Comparison of ENCODE assay signal across 1 cellular context in genomic region chr4:83284161-83285021, GRCh38.
TF ChIP-seq lines count a peak whose summit lies in the region.

TSS of gene COQ2 (minus strand) at chr4:83284798. CDS start at chr4:83284764, 34 bp downstream.

TF ChIP-seq in K562, 482 proteins besides CTCF, POLR2A, EP300 and RAD21 (continued from another document and continues in another):
- TF ChIP-seq ZNF318 (IDR thresholded peaks at IDR 0.05; ENCODE audit: borderline replicate concordance in 1 of 2, low read depth in 1 of 2) (no peak), TFAM (CRISPR knock-in tag; conservative IDR thresholded peaks at IDR 0.05) (no peak), LEF1 (IDR thresholded peaks at IDR 0.05) (no peak), ZNF134 (CRISPR knock-in tag; conservative IDR thresholded peaks at IDR 0.05) (no peak), CBX2 (IDR thresholded peaks at IDR 0.05; ENCODE audit: insufficient read depth, low read length, poor library complexity, severe bottlenecking) (no peak), JUND (IDR thresholded peaks at IDR 0.05; ENCODE audit: borderline replicate concordance, low read depth, low read length) (peak; percentile 88), JUND (tag; IDR thresholded peaks at IDR 0.05; ENCODE audit: borderline replicate concordance, low read depth, low read length) (peak; percentile 91; the same call in 2 of the 3 replicates), SMAD2 (IDR thresholded peaks at IDR 0.05; ENCODE audit: low read depth, low read length) (no peak), BACH1 (tag; IDR thresholded peaks at IDR 0.05) (no peak), NFIX (CRISPR knock-in tag; IDR thresholded peaks at IDR 0.05; ENCODE audit: low read depth) (no peak), SLC30A9 (CRISPR knock-in tag; IDR thresholded peaks at IDR 0.05) (no peak), ZNF175 (CRISPR knock-in tag; IDR thresholded peaks at IDR 0.05; ENCODE audit: low read depth) (no peak; the same call in 1 of the 2 replicates), ZC3H8 (IDR thresholded peaks at IDR 0.05) (no peak), IRF9 (tag; IDR thresholded peaks at IDR 0.05) (no peak), TSC22D4 (tag; IDR thresholded peaks at IDR 0.05) (no peak), DACH1 (IDR thresholded peaks at IDR 0.05; ENCODE audit: partially characterized antibody) (no peak), ZNF740 (CRISPR knock-in tag; IDR thresholded peaks at IDR 0.05) (no peak), ZNF740 (tag; IDR thresholded peaks at IDR 0.05) (no peak), PHB2 (IDR thresholded peaks at IDR 0.05; ENCODE audit: low read depth) (no peak), ARNT (IDR thresholded peaks at IDR 0.05) (no peak), RBM25 (IDR thresholded peaks at IDR 0.05; ENCODE audit: low read depth, low read length, severe bottlenecking) (peak; percentile 89), ZNF280B (CRISPR knock-in tag; IDR thresholded peaks at IDR 0.05) (no peak), FOXO4 (CRISPR knock-in tag; IDR thresholded peaks at IDR 0.05) (no peak), ZNF766 (CRISPR knock-in tag; conservative IDR thresholded peaks at IDR 0.05) (no peak), YBX1 (IDR thresholded peaks at IDR 0.05) (no peak), HOXB6 (CRISPR knock-in tag; IDR thresholded peaks at IDR 0.05; ENCODE audit: borderline replicate concordance) (no peak), ZNF174 (CRISPR knock-in tag; IDR thresholded peaks at IDR 0.05) (no peak), HCFC1 (IDR thresholded peaks at IDR 0.05; ENCODE audit: low read depth, low read length) (no peak; the same call in 1 of the 2 replicates), SMARCB1 (IDR thresholded peaks at IDR 0.05; ENCODE audit: insufficient read length, low read depth) (no peak), ZBED1 (IDR thresholded peaks at IDR 0.05) (peak; percentile 9; the same call in 1 of the 2 replicates), IRF2 (CRISPR knock-in tag; IDR thresholded peaks at IDR 0.05) (no peak), SRF (CRISPR knock-in tag; IDR thresholded peaks at IDR 0.05) (no peak), ATF2 (CRISPR knock-in tag; IDR thresholded peaks at IDR 0.05) (peak; percentile 82), ZNF121 (CRISPR knock-in tag; conservative IDR thresholded peaks at IDR 0.05) (no peak), STAT5A (IDR thresholded peaks at IDR 0.05; ENCODE audit: borderline replicate concordance, low read length) (no peak), REST (CRISPR knock-in tag; IDR thresholded peaks at IDR 0.05; ENCODE audit: low read depth) (no peak), ZFP36 (IDR thresholded peaks at IDR 0.05; ENCODE audit: low read depth, low read length, partially characterized antibody) (peak; percentile 35), BRCA1 (IDR thresholded peaks at IDR 0.05) (no peak), BRCA1 (CRISPR knock-in tag; IDR thresholded peaks at IDR 0.05) (no peak), PBX2 (CRISPR knock-in tag; IDR thresholded peaks at IDR 0.05; ENCODE audit: low read depth) (no peak), PBX2 (tag; conservative IDR thresholded peaks at IDR 0.05; ENCODE audit: low read depth) (no peak), ZNF165 (CRISPR knock-in tag; IDR thresholded peaks at IDR 0.05; ENCODE audit: borderline replicate concordance) (no peak), ZEB2 (IDR thresholded peaks at IDR 0.05) (no peak), RFX5 (IDR thresholded peaks at IDR 0.05; ENCODE audit: low read depth, low read length) (no peak), DNMT1 (IDR thresholded peaks at IDR 0.05) (no peak), RB1 (IDR thresholded peaks at IDR 0.05; ENCODE audit: low read depth) (peak; percentile 93), TAF15 (IDR thresholded peaks at IDR 0.05; ENCODE audit: low read depth, low read length) (no peak), NCOA4 (IDR thresholded peaks at IDR 0.05; ENCODE audit: partially characterized antibody) (no peak)
